Comparison of ENCODE assay signal across 13 cellular contexts in the genomic region with DNA sequence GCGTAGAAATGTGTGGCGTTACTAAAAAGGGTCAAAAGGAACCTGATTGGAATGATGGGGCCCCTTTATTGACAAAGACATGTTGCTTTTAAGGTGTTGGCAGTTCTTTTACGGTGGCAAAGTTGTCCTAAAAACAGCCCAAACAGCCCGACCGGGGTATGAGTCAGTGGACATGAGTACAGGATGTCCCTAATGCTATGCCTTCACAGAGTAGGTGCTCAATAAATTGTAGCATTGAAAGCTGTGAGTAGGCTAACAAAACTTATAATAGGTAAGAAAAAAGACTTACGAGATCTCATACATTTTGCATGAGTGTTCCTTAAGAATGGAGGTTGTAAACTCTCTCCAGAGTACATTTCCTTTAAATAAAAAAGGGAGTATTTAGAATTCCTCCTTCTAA. TPM values are rescaled to one million over a fixed set of nuclear protein-coding genes. Genes with fewer than 3 reads are reported as not detected.
A peak's percentile ranks its signal among the peaks of the same experiment; 100 is the strongest.
DNase-seq lines count a peak whose midpoint lies in the region; ATAC-seq, FAIRE-seq and TF ChIP-seq lines count a peak whose summit lies in the region.
"Had no signal": no experiment of that assay in that cellular context is flagged by ENCODE, and none has a peak within 500 bp of the region (broad histone marks: within the 10 kb centered on the region; RNA-seq: fewer than 3 reads in every experiment).

No MANE protein-coding gene starts in this region.

- H3K79me2 ChIP-seq in astrocyte (ENCODE audit: insufficient read depth, low read length): peaks cover 65% of the 10 kb centered on the region

- H3K4me3 Mint-ChIP-seq in astrocyte (ENCODE audit: unreplicated experiment): peak overlapping the region; percentile 99

- TF ChIP-seq CTCF in A673 (conservative IDR thresholded peaks at IDR 0.05; ENCODE audit: low read depth, low read length) (no peak), HEK293 (tag by site-specific recombination; IDR thresholded peaks at IDR 0.05) (no peak), astrocyte (IDR thresholded peaks at IDR 0.05; ENCODE audit: insufficient read depth, low read depth, low read length) (no peak), lower lobe of right lung (IDR thresholded peaks at IDR 0.05) (no peak)

- no peaks in the 10 kb centered on the region for H3K9me3 Mint-ChIP-seq in astrocyte (ENCODE audit: unreplicated experiment)

- no peak for FAIRE-seq in astrocyte (lab: Jason Lieb, UNC)
- FAIRE-seq: H54 had no signal

- H3K4me3 ChIP-seq in A673 (ENCODE audit: low read depth, low read length, poor library complexity, severe bottlenecking) (peak overlapping the region; percentile 92), HEK293 (ENCODE audit: low read depth, low read length) (no peak overlapping the region), astrocyte (ENCODE audit: insufficient read depth, low read depth, low read length) (peak overlapping the region; percentile 94), lower lobe of right lung (peak overlapping the region; percentile 87)

- H3K27me3 Mint-ChIP-seq in astrocyte (ENCODE audit: low read depth, unreplicated experiment): no peaks in the 10 kb centered on the region

- POLR2A ChIA-PET in A673 (lab: Charles Lee; ENCODE audit: low non-redundant PET): no interaction called here
- POLR2A ChIA-PET in HEK293 (lab: Yijun Ruan, JAX): interaction anchor here (0.5 kb wide), 1 partner anchor 18 kb away, joined by 3 read pairs; no protein-coding TSS in a partner anchor

- peak overlapping the region; percentile 99 for H3K27ac Mint-ChIP-seq in astrocyte (ENCODE audit: unreplicated experiment)

- H4K20me1 ChIP-seq in astrocyte (ENCODE audit: insufficient read depth, low read length): no peaks in the 10 kb centered on the region

- H3K4me2 ChIP-seq in astrocyte (ENCODE audit: low read length): peak overlapping the region; percentile 99

- H3K27me3 ChIP-seq in A673 (replicated peaks; ENCODE audit: insufficient read depth, low read depth, low read length, poor library complexity): no peaks in the 10 kb centered on the region
- H3K27me3 ChIP-seq in astrocyte (ENCODE audit: insufficient read depth, low read length): no peaks in the 10 kb centered on the region
- no peaks in the 10 kb centered on the region for H3K27me3 ChIP-seq in lower lobe of right lung (ENCODE audit: low read depth)

- H3K27ac ChIP-seq in A673 (ENCODE audit: low read depth, low read length, poor library complexity, severe bottlenecking) (peak overlapping the region; percentile 97), HEK293 (ENCODE audit: extremely low read depth, low read depth, low read length) (no peak overlapping the region), astrocyte (ENCODE audit: low read depth, low read length) (peak overlapping the region; percentile 100), lower lobe of right lung (peak overlapping the region; percentile 89)

- peaks cover 2% of the 10 kb centered on the region for H3K36me3 Mint-ChIP-seq in astrocyte (ENCODE audit: low read depth, unreplicated experiment)

- H3K4me1 ChIP-seq in A673 (ENCODE audit: insufficient read depth, low read length, poor library complexity, severe bottlenecking): peaks cover 46% of the 10 kb centered on the region
- H3K4me1 ChIP-seq in HEK293 (ENCODE audit: control insufficient read depth, insufficient read depth, low read length): 0 out of 2 replicates have a peak, but pooled peaks cover 4% of the 10 kb centered on the region
- H3K4me1 ChIP-seq in astrocyte (ENCODE audit: insufficient read depth, low read length): peaks cover 33% of the 10 kb centered on the region
- H3K4me1 ChIP-seq in lower lobe of right lung: peaks cover 42% of the 10 kb centered on the region

- H3K36me3 ChIP-seq in A673 (ENCODE audit: insufficient read depth, low read length, poor library complexity, severe bottlenecking) (no peaks in the 10 kb centered on the region), HEK293 (ENCODE audit: control insufficient read depth in 2 of 2, insufficient read depth in 1 of 2, low read length in 2 of 2) (no peaks in the 10 kb centered on the region), astrocyte (ENCODE audit: insufficient read depth, low read length) (no peaks in the 10 kb centered on the region), lower lobe of right lung (no peaks in the 10 kb centered on the region)

- no peak overlapping the region for H2AFZ ChIP-seq in astrocyte (ENCODE audit: low read depth, low read length)

- no TSS peak for BruUV-seq in A673 (replicated peaks; lab: Mats Ljungman, UMichigan)

- H3K9me3 ChIP-seq in A673 (ENCODE audit: low read depth, low read length, poor library complexity, severe bottlenecking) (no peaks in the 10 kb centered on the region), HEK293 (ENCODE audit: control insufficient read depth, insufficient read depth, low read depth, low read length) (no peaks in the 10 kb centered on the region), astrocyte (ENCODE audit: insufficient read depth, low read depth, low read length) (no peaks in the 10 kb centered on the region), lower lobe of right lung (no peaks in the 10 kb centered on the region)

- intact Hi-C loops in A673 (cut with micrococcal nuclease; ENCODE audit: unreplicated experiment) (loop anchor here (5.0 kb wide), 2 partner anchors 134 to 369 kb away; no protein-coding TSS in a partner anchor), lower lobe of right lung (cut with DNase I) (no loop called here)

- ATAC-seq in lower lobe of right lung (no peak), GM19467 (IDR thresholded peaks at IDR 0.05; ENCODE audit: unreplicated experiment) (no peak)

- H3K9ac ChIP-seq in astrocyte (ENCODE audit: low read length): peak overlapping the region; percentile 99

- DNase-seq in A673 (ENCODE audit: low spot score) (no peak), astrocyte (ENCODE audit: low read depth) (no peak), lower lobe of right lung (no peak), cortex of kidney (lab: John Stamatoyannopoulos, UW) (no peak), LoVo (ENCODE audit: low spot score) (no peak), NCI-H146 (lab: John Stamatoyannopoulos, UW) (no peak)
- DNase-seq: activated CD8-positive, alpha-beta memory T cell treated with anti-CD3 and anti-CD28 coated beads, Interleukin-2, amount 50 U/mL, for 4 hours; GF-D8; kidney glomerular epithelial cell; NCI-H2029 had no signal

- peaks cover 26% of the 10 kb centered on the region for H3K4me1 Mint-ChIP-seq in astrocyte (ENCODE audit: low read depth, unreplicated experiment)

- CTCF ChIA-PET in A673 (lab: Charles Lee): no interaction called here
- CTCF ChIA-PET in HEK293 (lab: Yijun Ruan, JAX): interaction anchor here (0.6 kb wide), 1 partner anchor 126 kb away, joined by 3 read pairs; no protein-coding TSS in a partner anchor

TF ChIP-seq in HEK293, 187 proteins besides CTCF, POLR2A, EP300 and RAD21:
- peak; percentile 74; the same call in 1 of the 2 replicates for TF ChIP-seq ZNF664 (tag by site-specific recombination; IDR thresholded peaks at IDR 0.05)
- TF ChIP-seq, protein P1, sequence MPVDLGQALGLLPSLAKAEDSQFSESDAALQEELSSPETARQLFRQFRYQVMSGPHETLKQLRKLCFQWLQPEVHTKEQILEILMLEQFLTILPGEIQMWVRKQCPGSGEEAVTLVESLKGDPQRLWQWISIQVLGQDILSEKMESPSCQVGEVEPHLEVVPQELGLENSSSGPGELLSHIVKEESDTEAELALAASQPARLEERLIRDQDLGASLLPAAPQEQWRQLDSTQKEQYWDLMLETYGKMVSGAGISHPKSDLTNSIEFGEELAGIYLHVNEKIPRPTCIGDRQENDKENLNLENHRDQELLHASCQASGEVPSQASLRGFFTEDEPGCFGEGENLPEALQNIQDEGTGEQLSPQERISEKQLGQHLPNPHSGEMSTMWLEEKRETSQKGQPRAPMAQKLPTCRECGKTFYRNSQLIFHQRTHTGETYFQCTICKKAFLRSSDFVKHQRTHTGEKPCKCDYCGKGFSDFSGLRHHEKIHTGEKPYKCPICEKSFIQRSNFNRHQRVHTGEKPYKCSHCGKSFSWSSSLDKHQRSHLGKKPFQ (tag by site-specific recombination; IDR thresholded peaks at IDR 0.05): no peak
- TF ChIP-seq, protein P2, sequence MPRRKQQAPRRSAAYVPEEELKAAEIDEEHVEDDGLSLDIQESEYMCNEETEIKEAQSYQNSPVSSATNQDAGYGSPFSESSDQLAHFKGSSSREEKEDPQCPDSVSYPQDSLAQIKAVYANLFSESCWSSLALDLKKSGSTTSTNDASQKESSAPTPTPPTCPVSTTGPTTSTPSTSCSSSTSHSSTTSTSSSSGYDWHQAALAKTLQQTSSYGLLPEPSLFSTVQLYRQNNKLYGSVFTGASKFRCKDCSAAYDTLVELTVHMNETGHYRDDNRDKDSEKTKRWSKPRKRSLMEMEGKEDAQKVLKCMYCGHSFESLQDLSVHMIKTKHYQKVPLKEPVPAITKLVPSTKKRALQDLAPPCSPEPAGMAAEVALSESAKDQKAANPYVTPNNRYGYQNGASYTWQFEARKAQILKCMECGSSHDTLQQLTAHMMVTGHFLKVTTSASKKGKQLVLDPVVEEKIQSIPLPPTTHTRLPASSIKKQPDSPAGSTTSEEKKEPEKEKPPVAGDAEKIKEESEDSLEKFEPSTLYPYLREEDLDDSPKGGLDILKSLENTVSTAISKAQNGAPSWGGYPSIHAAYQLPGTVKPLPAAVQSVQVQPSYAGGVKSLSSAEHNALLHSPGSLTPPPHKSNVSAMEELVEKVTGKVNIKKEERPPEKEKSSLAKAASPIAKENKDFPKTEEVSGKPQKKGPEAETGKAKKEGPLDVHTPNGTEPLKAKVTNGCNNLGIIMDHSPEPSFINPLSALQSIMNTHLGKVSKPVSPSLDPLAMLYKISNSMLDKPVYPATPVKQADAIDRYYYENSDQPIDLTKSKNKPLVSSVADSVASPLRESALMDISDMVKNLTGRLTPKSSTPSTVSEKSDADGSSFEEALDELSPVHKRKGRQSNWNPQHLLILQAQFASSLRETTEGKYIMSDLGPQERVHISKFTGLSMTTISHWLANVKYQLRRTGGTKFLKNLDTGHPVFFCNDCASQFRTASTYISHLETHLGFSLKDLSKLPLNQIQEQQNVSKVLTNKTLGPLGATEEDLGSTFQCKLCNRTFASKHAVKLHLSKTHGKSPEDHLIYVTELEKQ (tag by site-specific recombination; IDR thresholded peaks at IDR 0.05; ENCODE audit: borderline replicate concordance): no peak

RNA-seq across cellular contexts. Expression of a gene that starts 2.6 kb away (rescaled TPM):
- total RNA-seq in A673 (2021): 55.2 and 62.1 TPM in 2 replicates
- total RNA-seq in astrocyte: 54.8 and 62.7 TPM in 2 replicates
- total RNA-seq in lower lobe of right lung: 29.1 TPM
